ENCODE assay signal across 17 cellular contexts in genomic region chr4:187172340-187172761, GRCh38.
DNase-seq lines count a peak whose midpoint lies in the region; ATAC-seq and TF ChIP-seq lines count a peak whose summit lies in the region.
"Had no signal": no experiment of that assay in that cellular context is flagged by ENCODE, and none has a peak within 500 bp of the region (broad histone marks: within the 10 kb centered on the region; RNA-seq: fewer than 3 reads in every experiment).

No MANE protein-coding gene starts in this region.

- H3K4me1 Mint-ChIP-seq in stimulated activated memory B cell treated with anti-CD40 and anti-IgM and Interleukin-4, amounts not matched to agents 10 μg/mL and 1 μg/mL and 100 μg/mL, for 72 hours, result no peaks in the 10 kb centered on the region
- H3K4me1 Mint-ChIP-seq in CD4-positive, alpha-beta T cell (ENCODE audit: low read depth), result no peaks in the 10 kb centered on the region

- peak overlapping the region; percentile 41 for H3K27ac ChIP-seq in brain microvascular endothelial cell
- H3K27ac ChIP-seq in CD4-positive, alpha-beta T cell (ENCODE audit: low read depth, low read length), result no peak overlapping the region
- H3K27ac ChIP-seq: C4-2B, esophagus muscularis mucosa had no signal

- intact Hi-C loops in CD4-positive, alpha-beta T cell (cut with DNase I, micrococcal nuclease), result no loop called here

- TF ChIP-seq CTCF in AG09309 (IDR thresholded peaks at IDR 0.05; ENCODE audit: control insufficient read depth, insufficient read depth, low read depth, low read length, missing control alignments) (no peak), HFF-Myc (IDR thresholded peaks at IDR 0.05; ENCODE audit: low read depth, low read length, missing control alignments) (no peak), brain microvascular endothelial cell (IDR thresholded peaks at IDR 0.05; ENCODE audit: low read depth, low read length, missing control alignments) (no peak)
- no peak for TF ChIP-seq CTCF in CD4-positive, alpha-beta T cell (IDR thresholded peaks at IDR 0.05)

- POLR2A ChIA-PET in CD4-positive, alpha-beta T cell (lab: Charles Lee), result no interaction called here

- ATAC-seq in stimulated activated memory B cell treated with anti-CD40 and anti-IgM and Interleukin-4, amounts not matched to agents 10 μg/mL and 1 μg/mL and 100 μg/mL, for 72 hours, result no peak
- no peak for ATAC-seq in CD4-positive, alpha-beta T cell (ENCODE audit: poor library complexity)

- DNase-seq in AG09309 (ENCODE audit: low read depth) (no peak), HFF-Myc (ENCODE audit: extremely low read depth, low read depth) (peak; percentile 42), brain microvascular endothelial cell (peak; percentile 69), islet precursor cell (peak; percentile 76), occipital lobe (lab: John Stamatoyannopoulos, UW) (no peak), NCI-H1694 treated with DMSO at 0.1 percent for 48 hours (lab: John Stamatoyannopoulos, UW) (no peak)
- no peak for DNase-seq in CD4-positive, alpha-beta T cell
- DNase-seq: activated CD8-positive, alpha-beta memory T cell treated with anti-CD3 and anti-CD28 coated beads for 24 hours; activated naive CD4-positive, alpha-beta T cell; NCI-H2227 treated with DMSO at 0.1 percent for 48 hours; stimulated activated CD4-positive, alpha-beta T cell treated with anti-CD3 and anti-CD28 coated beads, Interleukin-2, amount 100 ng/mL, for 24 hours had no signal

- no peak overlapping the region for H3K27ac Mint-ChIP-seq in stimulated activated memory B cell treated with anti-CD40 and anti-IgM and Interleukin-4, amounts not matched to agents 10 μg/mL and 1 μg/mL and 100 μg/mL, for 72 hours
- H3K27ac Mint-ChIP-seq in CD4-positive, alpha-beta T cell, result no peak overlapping the region
- H3K27ac Mint-ChIP-seq: progenitor cell of endocrine pancreas; T-helper 2 cell treated with Interferon-gamma antibody and Interleukin-4, amounts not matched to agents 5 μg/mL and 100 μg/mL, for 36 hours had no signal

- CTCF ChIA-PET in CD4-positive, alpha-beta T cell (lab: Charles Lee), result no interaction called here

- H3K27me3 ChIP-seq in brain microvascular endothelial cell (replicated peaks), result no peaks in the 10 kb centered on the region
- no peaks in the 10 kb centered on the region for H3K27me3 ChIP-seq in CD4-positive, alpha-beta T cell (ENCODE audit: control insufficient read depth, insufficient read depth, low read length)
- H3K27me3 ChIP-seq: esophagus muscularis mucosa had no signal

- no peaks in the 10 kb centered on the region for H3K36me3 Mint-ChIP-seq in stimulated activated memory B cell treated with anti-CD40 and anti-IgM and Interleukin-4, amounts not matched to agents 10 μg/mL and 1 μg/mL and 100 μg/mL, for 72 hours
- no peaks in the 10 kb centered on the region for H3K36me3 Mint-ChIP-seq in CD4-positive, alpha-beta T cell (ENCODE audit: low read depth)

- peaks cover 7% of the 10 kb centered on the region for H3K9me3 Mint-ChIP-seq in stimulated activated memory B cell treated with anti-CD40 and anti-IgM and Interleukin-4, amounts not matched to agents 10 μg/mL and 1 μg/mL and 100 μg/mL, for 72 hours
- H3K9me3 Mint-ChIP-seq in CD4-positive, alpha-beta T cell, result peaks cover 4% of the 10 kb centered on the region

- peaks cover 3% of the 10 kb centered on the region for H3K9me3 ChIP-seq in CD4-positive, alpha-beta T cell (ENCODE audit: control insufficient read depth, low read length)
- H3K9me3 ChIP-seq: esophagus muscularis mucosa, HAP-1 had no signal

- H3K4me3 ChIP-seq in AG09309 (ENCODE audit: control insufficient read depth, low read depth, low read length) (peak overlapping the region; percentile 16), HFF-Myc (replicated peaks; ENCODE audit: low read depth, low read length) (no peak overlapping the region), brain microvascular endothelial cell (ENCODE audit: low read depth, low read length) (no peak overlapping the region)
- H3K4me3 ChIP-seq: esophagus muscularis mucosa, HAP-1 had no signal

- in situ Hi-C loops in brain microvascular endothelial cell (cut with HindIII; ENCODE audit: low pct_ligation_motif_present, low sequenced_read_pairs), result no loop called here

- no peak overlapping the region for H3K4me3 Mint-ChIP-seq in stimulated activated memory B cell treated with anti-CD40 and anti-IgM and Interleukin-4, amounts not matched to agents 10 μg/mL and 1 μg/mL and 100 μg/mL, for 72 hours
- H3K4me3 Mint-ChIP-seq in CD4-positive, alpha-beta T cell, result no peak overlapping the region
- H3K4me3 Mint-ChIP-seq: T-helper 2 cell treated with Interferon-gamma antibody and Interleukin-4, amounts not matched to agents 5 μg/mL and 100 μg/mL, for 36 hours had no signal

- H3K27me3 Mint-ChIP-seq in stimulated activated memory B cell treated with anti-CD40 and anti-IgM and Interleukin-4, amounts not matched to agents 10 μg/mL and 1 μg/mL and 100 μg/mL, for 72 hours, result no peaks in the 10 kb centered on the region
- H3K27me3 Mint-ChIP-seq in CD4-positive, alpha-beta T cell, result no peaks in the 10 kb centered on the region
- H3K27me3 Mint-ChIP-seq: progenitor cell of endocrine pancreas had no signal

- no peaks in the 10 kb centered on the region for H3K36me3 ChIP-seq in brain microvascular endothelial cell (replicated peaks)
- H3K36me3 ChIP-seq: esophagus muscularis mucosa, HAP-1 had no signal

Comparison
In these comparisons a context has a peak if more than half of its experiments do, and no peak if none do; other contexts are left out.
1. DNase-seq: peak in HFF-Myc (single experiment), brain microvascular endothelial cell (single experiment) and islet precursor cell (single experiment); none in AG09309 (single experiment), CD4-positive, alpha-beta T cell (0 of 10), occipital lobe (single experiment) and NCI-H1694 treated with DMSO at 0.1 percent for 48 hours (single experiment).